ENCODE assay signal across 12 cellular contexts in genomic region chr19:46211201-46211881, GRCh38. TPM values are rescaled to one million over a fixed set of nuclear protein-coding genes. Genes with fewer than 3 reads are reported as not detected.
A peak's percentile ranks its signal among the peaks of the same experiment; 100 is the strongest.
DNase-seq lines count a peak whose midpoint lies in the region; ATAC-seq and TF ChIP-seq lines count a peak whose summit lies in the region.
"Had no signal": no experiment of that assay in that cellular context is flagged by ENCODE, and none has a peak within 500 bp of the region (broad histone marks: within the 10 kb centered on the region; RNA-seq: fewer than 3 reads in every experiment).

No MANE protein-coding gene starts in this region.

- H3F3A ChIP-seq in neural progenitor cell (ENCODE audit: low read depth) = no peaks in the 10 kb centered on the region

- no peak overlapping the region for H2AFZ ChIP-seq in neural progenitor cell (replicated peaks)

- H3K9ac ChIP-seq in neural progenitor cell = no peak overlapping the region
- H3K9ac ChIP-seq: BLaER1 treated with 17β-estradiol and CSF1 and Interleukin-3, amounts not matched to agents 10 nM and 100 nM had no signal

- H3K27me3 Mint-ChIP-seq in neural progenitor cell (ENCODE audit: insufficient read depth, low read depth) = peaks cover 11% of the 10 kb centered on the region
- H3K27me3 Mint-ChIP-seq in activated T-helper 1 cell treated with anti-CD3 and anti-CD28 coated beads, Interleukin-12 subunit alpha, Interleukin-12 subunit beta, Interleukin-2, Interleukin-4 antibody, amounts not matched to agents 30 ng/mL and 10 ng/mL and 1 ng/mL, durations not matched to agents 14 hours and 24 hours and 36 hours (ENCODE audit: insufficient read depth) = peaks cover 2% of the 10 kb centered on the region

- H3K4me2 ChIP-seq in neural progenitor cell = no peak overlapping the region

- H3K36me3 Mint-ChIP-seq in neural progenitor cell = no peaks in the 10 kb centered on the region
- H3K36me3 Mint-ChIP-seq in activated T-helper 1 cell treated with anti-CD3 and anti-CD28 coated beads, Interleukin-12 subunit alpha, Interleukin-12 subunit beta, Interleukin-2, Interleukin-4 antibody, amounts not matched to agents 30 ng/mL and 10 ng/mL and 1 ng/mL, durations not matched to agents 14 hours and 24 hours and 36 hours (ENCODE audit: low read depth) = no peaks in the 10 kb centered on the region

- H3K4me1 ChIP-seq in SJCRH30 (no peaks in the 10 kb centered on the region), neural progenitor cell (peaks cover 4% of the 10 kb centered on the region)

- intact Hi-C loops in sciatic nerve (cut with DNase I) = no loop called here
- intact Hi-C loops in activated T-helper 1 cell treated with anti-CD3 and anti-CD28 coated beads, Interleukin-12 subunit alpha, Interleukin-12 subunit beta, Interleukin-2, Interleukin-4 antibody, amounts not matched to agents 30 ng/mL and 10 ng/mL and 1 ng/mL, durations not matched to agents 14 hours and 24 hours and 36 hours (cut with micrococcal nuclease) = no loop called here

- H3K27me3 ChIP-seq in SJCRH30 = peaks cover 3% of the 10 kb centered on the region; the same call in 1 of the 2 replicates
- H3K27me3 ChIP-seq in neural progenitor cell = no peaks in the 10 kb centered on the region

- no peak overlapping the region for H3K4me3 Mint-ChIP-seq in neural progenitor cell
- H3K4me3 Mint-ChIP-seq in activated T-helper 1 cell treated with anti-CD3 and anti-CD28 coated beads, Interleukin-12 subunit alpha, Interleukin-12 subunit beta, Interleukin-2, Interleukin-4 antibody, amounts not matched to agents 30 ng/mL and 10 ng/mL and 1 ng/mL, durations not matched to agents 14 hours and 24 hours and 36 hours = no peak overlapping the region

- no peaks in the 10 kb centered on the region for H3K79me2 ChIP-seq in neural progenitor cell (ENCODE audit: low read depth)

- no peak for ATAC-seq in sciatic nerve
- ATAC-seq: stimulated activated naive CD8-positive, alpha-beta T cell treated with anti-CD3 and anti-CD28 coated beads, Interleukin-15, Interleukin-2, amounts not matched to agents 100 U/mL and 50 U/mL, for 24 hours had no signal

- H3K4me1 Mint-ChIP-seq in neural progenitor cell = peaks cover 2% of the 10 kb centered on the region
- peaks cover 16% of the 10 kb centered on the region for H3K4me1 Mint-ChIP-seq in activated T-helper 1 cell treated with anti-CD3 and anti-CD28 coated beads, Interleukin-12 subunit alpha, Interleukin-12 subunit beta, Interleukin-2, Interleukin-4 antibody, amounts not matched to agents 30 ng/mL and 10 ng/mL and 1 ng/mL, durations not matched to agents 14 hours and 24 hours and 36 hours (ENCODE audit: low read depth)

- peak; percentile 18 for DNase-seq in EL
- peak; percentile 17 to 26 for DNase-seq in SJCRH30
- peak; percentile 51 for DNase-seq in foreskin melanocyte
- DNase-seq in neural progenitor cell (ENCODE audit: low spot score) = peak; percentile 33
- DNase-seq in midbrain (lab: John Stamatoyannopoulos, UW) = no peak
- DNase-seq in sciatic nerve (ENCODE audit: low spot score) = no peak
- DNase-seq in activated T-helper 1 cell treated with anti-CD3 and anti-CD28 coated beads, Interleukin-12 subunit alpha, Interleukin-12 subunit beta, Interleukin-2, Interleukin-4 antibody, amounts not matched to agents 30 ng/mL and 10 ng/mL and 1 ng/mL, durations not matched to agents 14 hours and 24 hours and 36 hours (ENCODE audit: low spot score) = no peak
- no peak for DNase-seq in hippocampal formation (lab: John Stamatoyannopoulos, UW)
- DNase-seq: NCI-H2171 treated with DMSO at 0.1 percent for 48 hours; stimulated activated naive CD8-positive, alpha-beta T cell treated with anti-CD3 and anti-CD28 coated beads, Interleukin-15, Interleukin-2, amounts not matched to agents 100 U/mL and 50 U/mL, for 24 hours had no signal

- H3K27ac ChIP-seq in SJCRH30 (no peak overlapping the region), neural progenitor cell (no peak overlapping the region)
- H3K27ac ChIP-seq: BLaER1 treated with 17β-estradiol and CSF1 and Interleukin-3, amounts not matched to agents 10 nM and 100 nM had no signal

- H3K9me3 Mint-ChIP-seq in neural progenitor cell = peaks cover 3% of the 10 kb centered on the region
- no peaks in the 10 kb centered on the region for H3K9me3 Mint-ChIP-seq in activated T-helper 1 cell treated with anti-CD3 and anti-CD28 coated beads, Interleukin-12 subunit alpha, Interleukin-12 subunit beta, Interleukin-2, Interleukin-4 antibody, amounts not matched to agents 30 ng/mL and 10 ng/mL and 1 ng/mL, durations not matched to agents 14 hours and 24 hours and 36 hours

- H4K20me1 ChIP-seq in neural progenitor cell (ENCODE audit: low read depth) = no peaks in the 10 kb centered on the region

- H3K9me3 ChIP-seq in SJCRH30 (replicated peaks) (no peaks in the 10 kb centered on the region), neural progenitor cell (ENCODE audit: low read depth) (no peaks in the 10 kb centered on the region)
- H3K9me3 ChIP-seq: BLaER1 treated with 17β-estradiol and CSF1 and Interleukin-3, amounts not matched to agents 10 nM and 100 nM had no signal

- H3K4me3 ChIP-seq in SJCRH30 = no peak overlapping the region
- no peak overlapping the region for H3K4me3 ChIP-seq in neural progenitor cell
- H3K4me3 ChIP-seq: BLaER1 treated with 17β-estradiol and CSF1 and Interleukin-3, amounts not matched to agents 10 nM and 100 nM had no signal

- H3K36me3 ChIP-seq in SJCRH30 (no peaks in the 10 kb centered on the region), neural progenitor cell (no peaks in the 10 kb centered on the region)
- H3K36me3 ChIP-seq: BLaER1 treated with 17β-estradiol and CSF1 and Interleukin-3, amounts not matched to agents 10 nM and 100 nM had no signal

- TF ChIP-seq CTCF in neural progenitor cell (IDR thresholded peaks at IDR 0.05) = no peak

- no peak overlapping the region for H3K27ac Mint-ChIP-seq in neural progenitor cell
- no peak overlapping the region for H3K27ac Mint-ChIP-seq in activated T-helper 1 cell treated with anti-CD3 and anti-CD28 coated beads, Interleukin-12 subunit alpha, Interleukin-12 subunit beta, Interleukin-2, Interleukin-4 antibody, amounts not matched to agents 30 ng/mL and 10 ng/mL and 1 ng/mL, durations not matched to agents 14 hours and 24 hours and 36 hours

RNA-seq across cellular contexts. Expression of gene IGFL1, which starts 18.2 kb away (rescaled TPM):
- not detected in 2 replicates for total RNA-seq in SJCRH30 (2014; rRNA removed; shearing (Covaris generic))
- not detected in 2 replicates for total RNA-seq in neural progenitor cell (ENCODE audit: low replicate concordance)
- not detected for total RNA-seq in sciatic nerve
- total RNA-seq in activated T-helper 1 cell treated with anti-CD3 and anti-CD28 coated beads, Interleukin-12 subunit alpha, Interleukin-12 subunit beta, Interleukin-2, Interleukin-4 antibody, amounts not matched to agents 30 ng/mL and 10 ng/mL and 1 ng/mL, durations not matched to agents 14 hours and 24 hours and 36 hours = not detected in 2 replicates
- total RNA-seq: activated CD8-positive, alpha-beta memory T cell treated with anti-CD3 and anti-CD28 coated beads for 36 hours had no signal

Comparison
In these comparisons a context has a peak if more than half of its experiments do, and no peak if none do; other contexts are left out.
1. DNase-seq: peak in EL (single experiment), SJCRH30 (2 of 2), foreskin melanocyte (single experiment) and neural progenitor cell (single experiment); none in midbrain (single experiment), sciatic nerve (single experiment), activated T-helper 1 cell treated with anti-CD3 and anti-CD28 coated beads, Interleukin-12 subunit alpha, Interleukin-12 subunit beta, Interleukin-2, Interleukin-4 antibody, amounts not matched to agents 30 ng/mL and 10 ng/mL and 1 ng/mL, durations not matched to agents 14 hours and 24 hours and 36 hours (single experiment) and hippocampal formation (0 of 2).